In genomic region chr3:189947948-189948723, GRCh38 we compare ENCODE assay signal across 8 cellular contexts.
DNase-seq lines count a peak whose midpoint lies in the region; ATAC-seq and TF ChIP-seq lines count a peak whose summit lies in the region.

No MANE protein-coding gene starts in this region.

- no peaks in the 10 kb centered on the region for H3K36me3 Mint-ChIP-seq in activated naive CD4-positive, alpha-beta T cell treated with anti-CD3 and anti-CD28 coated beads for 36 hours (ENCODE audit: low read depth)
- no peaks in the 10 kb centered on the region for H3K36me3 Mint-ChIP-seq in activated naive CD4-positive, alpha-beta T cell treated with anti-CD3 and anti-CD28 coated beads, Interleukin-2, amount 10 ng/mL, durations not matched to agents 7 days and 5 days

- peak; percentile 35; the same call in 1 of the 2 replicates for TF ChIP-seq CTCF in WI38 (IDR thresholded peaks at IDR 0.05; ENCODE audit: low read depth, low read length)

- no peak overlapping the region for H3K27ac Mint-ChIP-seq in activated naive CD4-positive, alpha-beta T cell treated with anti-CD3 and anti-CD28 coated beads for 36 hours
- H3K27ac Mint-ChIP-seq in activated naive CD4-positive, alpha-beta T cell treated with anti-CD3 and anti-CD28 coated beads, Interleukin-2, amount 10 ng/mL, durations not matched to agents 7 days and 5 days, result no peak overlapping the region

- intact Hi-C loops in activated naive CD4-positive, alpha-beta T cell treated with anti-CD3 and anti-CD28 coated beads for 36 hours (cut with micrococcal nuclease), result loop anchor here (1.0 to 10.0 kb wide), 7 partner anchors 263 to 676 kb away; no protein-coding TSS in a partner anchor
- intact Hi-C loops in Right ventricle myocardium superior (cut with DNase I), result loop anchor here (5.0 to 10.0 kb wide), 2 partner anchors 263 to 676 kb away; no protein-coding TSS in a partner anchor

- ATAC-seq in HG03025 (IDR thresholded peaks at IDR 0.05; ENCODE audit: low FRiP score, unreplicated experiment) (no peak), Right ventricle myocardium superior (ENCODE audit: poor library complexity) (no peak)

- peak overlapping the region; percentile 28 for H3K4me3 Mint-ChIP-seq in activated naive CD4-positive, alpha-beta T cell treated with anti-CD3 and anti-CD28 coated beads for 36 hours
- no peak overlapping the region for H3K4me3 Mint-ChIP-seq in activated naive CD4-positive, alpha-beta T cell treated with anti-CD3 and anti-CD28 coated beads, Interleukin-2, amount 10 ng/mL, durations not matched to agents 7 days and 5 days

- DNase-seq in activated naive CD4-positive, alpha-beta T cell treated with anti-CD3 and anti-CD28 coated beads for 36 hours, result peak; percentile 51
- no peak for DNase-seq in activated naive CD4-positive, alpha-beta T cell treated with anti-CD3 and anti-CD28 coated beads, Interleukin-2, amount 10 ng/mL, durations not matched to agents 7 days and 5 days
- DNase-seq in M059J (ENCODE audit: low read depth), result peak; percentile 56
- peak; percentile 49 to 53 for DNase-seq in lung microvascular endothelial cell (ENCODE audit: low read depth in 2 of 2)
- DNase-seq in RPMI8226, result no peak
- no peak for DNase-seq in Right ventricle myocardium superior

- no peaks in the 10 kb centered on the region for H3K9me3 Mint-ChIP-seq in activated naive CD4-positive, alpha-beta T cell treated with anti-CD3 and anti-CD28 coated beads for 36 hours
- H3K9me3 Mint-ChIP-seq in activated naive CD4-positive, alpha-beta T cell treated with anti-CD3 and anti-CD28 coated beads, Interleukin-2, amount 10 ng/mL, durations not matched to agents 7 days and 5 days, result no peaks in the 10 kb centered on the region

- CTCF ChIA-PET in activated naive CD4-positive, alpha-beta T cell treated with anti-CD3 and anti-CD28 coated beads for 36 hours (lab: Charles Lee), result interaction anchor here (0.6 to 5.0 kb wide), 18 partner anchors 9 to 797 kb away, joined by 3 to 55 read pairs (median 4); no protein-coding TSS in a partner anchor
- CTCF ChIA-PET in activated naive CD4-positive, alpha-beta T cell treated with anti-CD3 and anti-CD28 coated beads, Interleukin-2, amount 10 ng/mL, durations not matched to agents 7 days and 5 days (lab: Charles Lee), result interaction anchor here (0.7 to 6.4 kb wide), 15 partner anchors 8 to 907 kb away, joined by 3 to 107 read pairs (median 4); no protein-coding TSS in a partner anchor

- no peak overlapping the region for H3K4me3 ChIP-seq in WI38 (ENCODE audit: low read depth, low read length)

- H3K27me3 Mint-ChIP-seq in activated naive CD4-positive, alpha-beta T cell treated with anti-CD3 and anti-CD28 coated beads for 36 hours (ENCODE audit: low read depth), result peaks cover 8% of the 10 kb centered on the region
- peaks cover 6% of the 10 kb centered on the region for H3K27me3 Mint-ChIP-seq in activated naive CD4-positive, alpha-beta T cell treated with anti-CD3 and anti-CD28 coated beads, Interleukin-2, amount 10 ng/mL, durations not matched to agents 7 days and 5 days

- peaks cover 5% of the 10 kb centered on the region for H3K4me1 Mint-ChIP-seq in activated naive CD4-positive, alpha-beta T cell treated with anti-CD3 and anti-CD28 coated beads for 36 hours (ENCODE audit: low read depth)
- H3K4me1 Mint-ChIP-seq in activated naive CD4-positive, alpha-beta T cell treated with anti-CD3 and anti-CD28 coated beads, Interleukin-2, amount 10 ng/mL, durations not matched to agents 7 days and 5 days, result peaks cover 4% of the 10 kb centered on the region

Comparison
In these comparisons a context has a peak if more than half of its experiments do, and no peak if none do; other contexts are left out.
1. DNase-seq: peak in activated naive CD4-positive, alpha-beta T cell treated with anti-CD3 and anti-CD28 coated beads for 36 hours (single experiment), M059J (single experiment) and lung microvascular endothelial cell (2 of 2); none in activated naive CD4-positive, alpha-beta T cell treated with anti-CD3 and anti-CD28 coated beads, Interleukin-2, amount 10 ng/mL, durations not matched to agents 7 days and 5 days (single experiment), RPMI8226 (single experiment) and Right ventricle myocardium superior (single experiment).